10 cellular contexts compared by ENCODE assay signal in the genomic region with DNA sequence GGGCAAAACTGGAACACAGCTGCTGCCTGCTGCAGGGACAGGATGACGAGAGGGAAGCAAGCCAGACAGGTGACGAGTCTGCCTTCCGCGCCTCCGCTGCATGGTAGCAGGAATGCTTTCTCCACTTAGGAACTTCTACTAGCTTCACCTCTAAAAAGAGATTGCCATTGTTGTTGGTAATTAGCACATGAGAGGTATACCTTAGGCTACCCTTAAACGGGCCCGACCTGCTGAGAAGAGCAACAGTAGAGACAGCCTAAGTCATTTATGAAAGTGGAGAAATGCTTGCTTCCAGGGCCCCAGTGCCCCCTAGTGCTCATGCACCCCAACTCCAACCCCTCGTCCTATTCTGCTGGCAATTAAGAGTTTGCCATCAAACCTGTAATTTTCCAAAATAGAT.
DNase-seq lines count a peak whose midpoint lies in the region; ATAC-seq, FAIRE-seq and TF ChIP-seq lines count a peak whose summit lies in the region.
"Had no signal": no experiment of that assay in that cellular context is flagged by ENCODE, and none has a peak within 500 bp of the region (broad histone marks: within the 10 kb centered on the region; RNA-seq: fewer than 3 reads in every experiment).

No MANE protein-coding gene starts in this region.

- intact Hi-C loops in heart right ventricle (cut with DNase I) = no loop called here
- intact Hi-C loops in Right ventricle myocardium inferior (cut with DNase I) = no loop called here
- intact Hi-C loops in OCI-LY7 (cut with micrococcal nuclease; ENCODE audit: unreplicated experiment) = no loop called here

- H3K36me3 Mint-ChIP-seq in astrocyte (ENCODE audit: low read depth, unreplicated experiment) = no peaks in the 10 kb centered on the region
- no peaks in the 10 kb centered on the region for H3K36me3 Mint-ChIP-seq in natural killer cell treated with Interleukin-12 subunit alpha and Interleukin-12 subunit beta and Interleukin-15 and Interleukin-18, amount 100 ng/mL, for 72 hours
- H3K36me3 Mint-ChIP-seq: activated naive CD8-positive, alpha-beta T cell had no signal

- no peaks in the 10 kb centered on the region for H3K9me2 ChIP-seq in OCI-LY7 (ENCODE audit: insufficient read depth, low read length)

- no TSS peak for BruUV-seq in OCI-LY7 (replicated peaks; lab: Mats Ljungman, UMichigan)

- TF ChIP-seq CTCF in heart right ventricle (IDR thresholded peaks at IDR 0.05) = peak; percentile 11 to 59 (median 49)
- peak; percentile 66 for TF ChIP-seq CTCF in OCI-LY7 (conservative IDR thresholded peaks at IDR 0.05; ENCODE audit: low read length)
- TF ChIP-seq CTCF in astrocyte (IDR thresholded peaks at IDR 0.05; ENCODE audit: insufficient read depth, low read depth, low read length) = peak; percentile 33

- H4K20me1 ChIP-seq in OCI-LY7 (ENCODE audit: insufficient read depth, low read length) (no peaks in the 10 kb centered on the region), astrocyte (ENCODE audit: insufficient read depth, low read length) (no peaks in the 10 kb centered on the region)

- H3K9me3 Mint-ChIP-seq in astrocyte (ENCODE audit: unreplicated experiment) = peaks cover 2% of the 10 kb centered on the region
- no peaks in the 10 kb centered on the region for H3K9me3 Mint-ChIP-seq in natural killer cell treated with Interleukin-12 subunit alpha and Interleukin-12 subunit beta and Interleukin-15 and Interleukin-18, amount 100 ng/mL, for 72 hours

- POLR2A ChIA-PET in OCI-LY7 (lab: Charles Lee) = interaction anchor here (1.2 kb wide), 1 partner anchor 20 kb away, joined by 3 read pairs; no protein-coding TSS in a partner anchor

- H3K4me1 Mint-ChIP-seq in astrocyte (ENCODE audit: low read depth, unreplicated experiment) = peaks cover 21% of the 10 kb centered on the region
- no peaks in the 10 kb centered on the region for H3K4me1 Mint-ChIP-seq in natural killer cell treated with Interleukin-12 subunit alpha and Interleukin-12 subunit beta and Interleukin-15 and Interleukin-18, amount 100 ng/mL, for 72 hours (ENCODE audit: low read depth in 2 of 2)

- no peak overlapping the region for H3K27ac Mint-ChIP-seq in astrocyte (ENCODE audit: unreplicated experiment)
- H3K27ac Mint-ChIP-seq in natural killer cell treated with Interleukin-12 subunit alpha and Interleukin-12 subunit beta and Interleukin-15 and Interleukin-18, amount 100 ng/mL, for 72 hours = no peak overlapping the region
- H3K27ac Mint-ChIP-seq: activated naive CD8-positive, alpha-beta T cell had no signal

- no peak for DNase-seq in heart right ventricle
- DNase-seq in Right ventricle myocardium inferior (ENCODE audit: missing footprints) = no peak
- no peak for DNase-seq in OCI-LY7 (ENCODE audit: low spot score)
- DNase-seq in astrocyte (ENCODE audit: low read depth) = no peak
- no peak for DNase-seq in natural killer cell treated with Interleukin-12 subunit alpha and Interleukin-12 subunit beta and Interleukin-15 and Interleukin-18, amount 100 ng/mL, for 72 hours (ENCODE audit: low spot score)
- DNase-seq in NCI-H2227 treated with DMSO at 0.1 percent for 48 hours (lab: John Stamatoyannopoulos, UW) = no peak
- DNase-seq in UCSD-AML1 (lab: John Stamatoyannopoulos, UW; ENCODE audit: unreplicated experiment) = no peak
- no peak for DNase-seq in urothelium cell line (ENCODE audit: low spot score)

- ATAC-seq in heart right ventricle = peak in 3 of 8 donors; percentile 34 to 53 (median 39)
- ATAC-seq in Right ventricle myocardium inferior = no peak
- peak; percentile 45 to 59 for ATAC-seq in natural killer cell treated with Interleukin-12 subunit alpha and Interleukin-12 subunit beta and Interleukin-15 and Interleukin-18, amount 100 ng/mL, for 72 hours

- H3K36me3 ChIP-seq in heart right ventricle = no peaks in the 10 kb centered on the region
- no peaks in the 10 kb centered on the region for H3K36me3 ChIP-seq in OCI-LY7 (ENCODE audit: insufficient read depth, low read length)
- H3K36me3 ChIP-seq in astrocyte (ENCODE audit: insufficient read depth, low read length) = no peaks in the 10 kb centered on the region

- H3K4me1 ChIP-seq in heart right ventricle (peaks cover 0 to 10% (median 0%) of the 10 kb centered on the region in 9 donors), OCI-LY7 (ENCODE audit: insufficient read depth, low read length, poor library complexity, severe bottlenecking) (no peaks in the 10 kb centered on the region), astrocyte (ENCODE audit: insufficient read depth, low read length) (no peaks in the 10 kb centered on the region)

- H3K9ac ChIP-seq in astrocyte (ENCODE audit: low read length) = no peak overlapping the region

- no peak overlapping the region for H3K4me2 ChIP-seq in OCI-LY7 (ENCODE audit: low read length)
- no peak overlapping the region for H3K4me2 ChIP-seq in astrocyte (ENCODE audit: low read length)

- 48 to 55% methylated on average over 8 of the region's 8 CpGs for WGBS in heart right ventricle, 2 donors

- no peak overlapping the region for H3K4me3 ChIP-seq in heart right ventricle
- no peak overlapping the region for H3K4me3 ChIP-seq in OCI-LY7 (ENCODE audit: low read depth, low read length, poor library complexity, severe bottlenecking)
- no peak overlapping the region for H3K4me3 ChIP-seq in astrocyte (ENCODE audit: insufficient read depth, low read depth, low read length)
- H3K4me3 ChIP-seq: skin epidermis had no signal

- H3K27ac ChIP-seq in heart right ventricle = no peak overlapping the region
- H3K27ac ChIP-seq in OCI-LY7 (ENCODE audit: low read depth, low read length, poor library complexity, severe bottlenecking) = no peak overlapping the region
- H3K27ac ChIP-seq in astrocyte (ENCODE audit: low read depth, low read length) = no peak overlapping the region
- H3K27ac ChIP-seq: skin epidermis had no signal

- H3K79me2 ChIP-seq in OCI-LY7 (ENCODE audit: insufficient read depth, low read depth, low read length) = no peaks in the 10 kb centered on the region
- no peaks in the 10 kb centered on the region for H3K79me2 ChIP-seq in astrocyte (ENCODE audit: insufficient read depth, low read length)

- no peak for FAIRE-seq in astrocyte (lab: Jason Lieb, UNC)
- FAIRE-seq in urothelium cell line (lab: Jason Lieb, UNC) = no peak

- no peaks in the 10 kb centered on the region for H3K9me3 ChIP-seq in heart right ventricle
- H3K9me3 ChIP-seq in OCI-LY7 (ENCODE audit: low read length) = no peaks in the 10 kb centered on the region
- no peaks in the 10 kb centered on the region for H3K9me3 ChIP-seq in astrocyte (ENCODE audit: insufficient read depth, low read depth, low read length)

- H3K4me3 Mint-ChIP-seq in astrocyte (ENCODE audit: unreplicated experiment) = no peak overlapping the region
- no peak overlapping the region for H3K4me3 Mint-ChIP-seq in natural killer cell treated with Interleukin-12 subunit alpha and Interleukin-12 subunit beta and Interleukin-15 and Interleukin-18, amount 100 ng/mL, for 72 hours
- H3K4me3 Mint-ChIP-seq: activated naive CD8-positive, alpha-beta T cell had no signal

- H3K27me3 ChIP-seq in heart right ventricle (peaks cover 0 to 9% (median under 1%) of the 10 kb centered on the region in 7 donors), astrocyte (ENCODE audit: insufficient read depth, low read length) (no peaks in the 10 kb centered on the region)

- H3K27me3 Mint-ChIP-seq in astrocyte (ENCODE audit: low read depth, unreplicated experiment) = peaks cover 3% of the 10 kb centered on the region
- H3K27me3 Mint-ChIP-seq in natural killer cell treated with Interleukin-12 subunit alpha and Interleukin-12 subunit beta and Interleukin-15 and Interleukin-18, amount 100 ng/mL, for 72 hours = peaks cover 9 to 13% of the 10 kb centered on the region in 2 donors
- H3K27me3 Mint-ChIP-seq: activated naive CD8-positive, alpha-beta T cell had no signal

- H2AFZ ChIP-seq in OCI-LY7 (ENCODE audit: low read length) (no peak overlapping the region), astrocyte (ENCODE audit: low read depth, low read length) (no peak overlapping the region)

- CTCF ChIA-PET in OCI-LY7 (lab: Charles Lee; ENCODE audit: unreplicated experiment) = no interaction called here
